8 cellular contexts compared by ENCODE assay signal in the genomic region with DNA sequence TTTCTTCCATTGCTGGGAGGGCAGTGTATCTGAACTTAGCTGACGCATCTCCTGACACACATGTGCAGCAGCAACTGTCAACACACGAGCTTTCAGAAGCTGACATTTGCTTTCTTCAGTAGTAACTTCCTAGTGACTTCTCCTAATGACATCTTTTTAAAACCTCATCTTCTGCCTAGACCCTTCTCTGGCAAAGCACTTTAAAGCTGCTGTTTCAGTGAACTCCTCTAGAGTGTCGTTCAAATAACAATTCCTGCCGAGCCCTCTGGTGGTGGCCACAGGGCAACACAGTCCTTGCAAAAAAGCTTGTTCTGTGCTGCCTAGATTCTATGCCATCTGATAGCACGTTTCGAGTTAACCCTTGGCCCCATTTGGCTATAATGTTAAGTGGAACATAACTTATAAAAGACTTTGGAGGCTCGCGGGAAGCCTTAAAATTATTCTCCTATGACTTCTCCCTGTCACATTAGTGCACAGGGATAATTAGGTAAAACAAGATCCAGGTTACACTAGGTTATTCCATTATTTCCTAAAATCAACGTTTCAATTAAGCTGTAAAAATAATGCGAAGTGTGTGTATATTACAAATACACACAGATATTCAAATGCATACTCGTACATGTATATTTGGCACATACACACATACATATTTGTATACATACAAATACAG.
DNase-seq lines count a peak whose midpoint lies in the region; ATAC-seq and TF ChIP-seq lines count a peak whose summit lies in the region.

No MANE protein-coding gene starts in this region.

- no peak overlapping the region for H3K14ac ChIP-seq in neuronal stem cell (ENCODE audit: low read length)

- no peaks in the 10 kb centered on the region for H3K27me3 ChIP-seq in neuronal stem cell (ENCODE audit: control insufficient read depth in 3 of 3, insufficient read depth in 3 of 3, low read depth in 1 of 3, low read length in 3 of 3)

- WGBS in neuronal stem cell (ENCODE audit: extremely low coverage in 2 of 2, insufficient read length in 2 of 2, insufficient replicate concordance in 1 of 2), 2 donors = no CpG with 5 or more reads among the region's 11 CpGs

- H3K27ac ChIP-seq in neuronal stem cell (replicated peaks; ENCODE audit: low read length) = no peak overlapping the region

- H3K4me3 ChIP-seq in GM12875 (ENCODE audit: low read depth, low read length) (no peak overlapping the region), neuronal stem cell (ENCODE audit: low read length in 2 of 2) (no peak overlapping the region)

- no peak overlapping the region for H2BK120ac ChIP-seq in neuronal stem cell (ENCODE audit: low read depth, low read length)

- H3K4me1 ChIP-seq in neuronal stem cell (ENCODE audit: control insufficient read depth in 2 of 2, insufficient read depth in 1 of 2, low read depth in 1 of 2, low read length in 2 of 2) = no peaks in the 10 kb centered on the region

- no peak overlapping the region for H2BK5ac ChIP-seq in neuronal stem cell (ENCODE audit: low read length)

- no peak overlapping the region for H2BK12ac ChIP-seq in neuronal stem cell (ENCODE audit: low read length)

- no peak overlapping the region for H2BK15ac ChIP-seq in neuronal stem cell (ENCODE audit: low read length)

- H3K4me2 ChIP-seq in neuronal stem cell (ENCODE audit: insufficient read depth, low read length, poor library complexity, severe bottlenecking) = no peak overlapping the region

- no peak overlapping the region for H4K8ac ChIP-seq in neuronal stem cell (ENCODE audit: low read depth, low read length)

- peak; percentile 49 for DNase-seq in A172 (ENCODE audit: low spot score)
- peak; percentile 90 for DNase-seq in OCI-M1 (lab: John Stamatoyannopoulos, UW)
- peak; percentile 14 to 22 for DNase-seq in erythroblast (lab: John Stamatoyannopoulos, UW)
- DNase-seq in neuronal stem cell (ENCODE audit: low spot score) = peak; percentile 51
- no peak for DNase-seq in activated CD8-positive, alpha-beta memory T cell treated with anti-CD3 and anti-CD28 coated beads, Interleukin-2, amount 50 U/mL, for 48 hours
- DNase-seq in activated CD4-positive, CD25-positive, alpha-beta regulatory T cell treated with anti-CD3 and anti-CD28 coated beads, Interleukin-2, amount 50 U/mL, for 72 hours = no peak

- ATAC-seq in HG03457 (IDR thresholded peaks at IDR 0.05; ENCODE audit: unreplicated experiment) = peak; percentile 71

- no peak overlapping the region for H3K18ac ChIP-seq in neuronal stem cell (ENCODE audit: low read length)

- peak overlapping the region; percentile 75 for H2AFZ ChIP-seq in neuronal stem cell (ENCODE audit: low read length)

- H4K91ac ChIP-seq in neuronal stem cell (ENCODE audit: low read depth, low read length, poor library complexity) = no peak overlapping the region

- no peaks in the 10 kb centered on the region for H3K36me3 ChIP-seq in neuronal stem cell (replicated peaks in 1 of 2; ENCODE audit: control insufficient read depth in 2 of 2, insufficient read depth in 2 of 2, low read length in 2 of 2)

- no peak overlapping the region for H2AK5ac ChIP-seq in neuronal stem cell (ENCODE audit: low read depth, low read length)

- H3K9ac ChIP-seq in neuronal stem cell (ENCODE audit: low read depth, low read length, poor library complexity) = no peak overlapping the region

- H3K23ac ChIP-seq in neuronal stem cell (ENCODE audit: low read depth, low read length, poor library complexity) = no peak overlapping the region

- H3K9me3 ChIP-seq in neuronal stem cell (replicated peaks in 1 of 2; ENCODE audit: control insufficient read depth in 2 of 2, insufficient read depth in 1 of 2, low read depth in 1 of 2, low read length in 2 of 2) = no peaks in the 10 kb centered on the region

- no peak overlapping the region for H3K4ac ChIP-seq in neuronal stem cell (ENCODE audit: low read length)

- no peak for TF ChIP-seq POLR2A in erythroblast (IDR thresholded peaks at IDR 0.05; ENCODE audit: low read length)

- TF ChIP-seq CTCF in GM12875 (IDR thresholded peaks at IDR 0.05; ENCODE audit: borderline replicate concordance, insufficient read depth, low read depth, low read length) = peak; percentile 60

- H3K79me1 ChIP-seq in neuronal stem cell (ENCODE audit: low read depth, low read length) = no peaks in the 10 kb centered on the region

Comparison
In these comparisons a context has a peak if more than half of its experiments do, and no peak if none do; other contexts are left out.
1. DNase-seq: peak in A172 (single experiment), OCI-M1 (single experiment), erythroblast (2 of 2) and neuronal stem cell (single experiment); none in activated CD8-positive, alpha-beta memory T cell treated with anti-CD3 and anti-CD28 coated beads, Interleukin-2, amount 50 U/mL, for 48 hours (single experiment) and activated CD4-positive, CD25-positive, alpha-beta regulatory T cell treated with anti-CD3 and anti-CD28 coated beads, Interleukin-2, amount 50 U/mL, for 72 hours (single experiment).